Comparison of ENCODE assay signal across 11 cellular contexts in genomic region chr11:2777396-2777795, GRCh38.
A peak's percentile ranks its signal among the peaks of the same experiment; 100 is the strongest.
DNase-seq lines count a peak whose midpoint lies in the region; ATAC-seq and TF ChIP-seq lines count a peak whose summit lies in the region.
"Had no signal": no experiment of that assay in that cellular context is flagged by ENCODE, and none has a peak within 500 bp of the region (broad histone marks: within the 10 kb centered on the region; RNA-seq: fewer than 3 reads in every experiment).

No MANE protein-coding gene starts in this region.

- H3K36me3 Mint-ChIP-seq in activated naive CD4-positive, alpha-beta T cell treated with anti-CD3 and anti-CD28 coated beads, Interleukin-2, amount 10 ng/mL, durations not matched to agents 7 days and 5 days, result no peaks in the 10 kb centered on the region
- peaks cover 3% of the 10 kb centered on the region for H3K36me3 Mint-ChIP-seq in activated naive CD4-positive, alpha-beta T cell treated with anti-CD3 and anti-CD28 coated beads for 36 hours (ENCODE audit: low read depth)

- H2AFZ ChIP-seq in mammary epithelial cell (ENCODE audit: low read depth, low read length), result no peak overlapping the region

- CTCF ChIA-PET in activated naive CD4-positive, alpha-beta T cell treated with anti-CD3 and anti-CD28 coated beads, Interleukin-2, amount 10 ng/mL, durations not matched to agents 7 days and 5 days (lab: Charles Lee), result no interaction called here
- CTCF ChIA-PET in activated naive CD4-positive, alpha-beta T cell treated with anti-CD3 and anti-CD28 coated beads for 36 hours (lab: Charles Lee), result no interaction called here
- CTCF ChIA-PET in mammary epithelial cell (lab: Charles Lee; ENCODE audit: low non-redundant PET), result no interaction called here

- no peak overlapping the region for H3K27ac ChIP-seq in mammary epithelial cell (ENCODE audit: insufficient read depth, low read depth, low read length)
- peak overlapping the region; percentile 82 for H3K27ac ChIP-seq in vagina

- H3K27me3 ChIP-seq in mammary epithelial cell (ENCODE audit: insufficient read depth, low read length) (peaks cover 14% of the 10 kb centered on the region), vagina (no peaks in the 10 kb centered on the region)
- H3K27me3 ChIP-seq: uterus had no signal

- H4K20me1 ChIP-seq in mammary epithelial cell (ENCODE audit: insufficient read depth, low read length), result peaks cover 3% of the 10 kb centered on the region

- intact Hi-C loops in activated naive CD4-positive, alpha-beta T cell treated with anti-CD3 and anti-CD28 coated beads for 36 hours (cut with micrococcal nuclease), result no loop called here
- intact Hi-C loops in mammary epithelial cell (cut with micrococcal nuclease), result no loop called here
- intact Hi-C loops in vagina (cut with DNase I), result no loop called here

- H3K4me1 ChIP-seq in mammary epithelial cell (ENCODE audit: insufficient read depth, low read length), result peaks cover 15% of the 10 kb centered on the region
- peaks cover 37% of the 10 kb centered on the region for H3K4me1 ChIP-seq in vagina

- H3K9ac ChIP-seq in mammary epithelial cell (ENCODE audit: insufficient read depth, low read length), result no peak overlapping the region

- no TSS peak for BruUV-seq in mammary epithelial cell (replicated peaks; lab: Mats Ljungman, UMichigan)

- no peaks in the 10 kb centered on the region for H3K27me3 Mint-ChIP-seq in activated naive CD4-positive, alpha-beta T cell treated with anti-CD3 and anti-CD28 coated beads, Interleukin-2, amount 10 ng/mL, durations not matched to agents 7 days and 5 days
- no peaks in the 10 kb centered on the region for H3K27me3 Mint-ChIP-seq in activated naive CD4-positive, alpha-beta T cell treated with anti-CD3 and anti-CD28 coated beads for 36 hours (ENCODE audit: low read depth)

- no peaks in the 10 kb centered on the region for H3K79me2 ChIP-seq in mammary epithelial cell (ENCODE audit: insufficient read depth, low read length)

- peak; percentile 11 for DNase-seq in activated naive CD4-positive, alpha-beta T cell treated with anti-CD3 and anti-CD28 coated beads, Interleukin-2, amount 10 ng/mL, durations not matched to agents 7 days and 5 days
- DNase-seq in activated naive CD4-positive, alpha-beta T cell treated with anti-CD3 and anti-CD28 coated beads for 36 hours, result no peak
- peak; percentile 21 for DNase-seq in mammary epithelial cell
- DNase-seq in kidney tubule cell (ENCODE audit: low spot score), result peak; percentile 69
- peak in 1 of 2 donors; percentile 71 for DNase-seq in vagina (ENCODE audit: extremely low spot score in 2 of 2)
- DNase-seq in NCI-H187 treated with DMSO at 0.1 percent for 48 hours (lab: John Stamatoyannopoulos, UW), result no peak
- DNase-seq: activated CD4-positive, alpha-beta T cell treated with anti-CD3 and anti-CD28 coated beads, Interleukin-2, amount 50 U/mL, for 4 hours; nephron progenitor cell had no signal

- no peaks in the 10 kb centered on the region for H3K9me3 ChIP-seq in mammary epithelial cell (replicated peaks; ENCODE audit: insufficient read depth, low read length)
- no peaks in the 10 kb centered on the region for H3K9me3 ChIP-seq in vagina
- H3K9me3 ChIP-seq: uterus had no signal

- in situ Hi-C loops in mammary epithelial cell (cut with MboI; ENCODE audit: low sequenced_read_pairs in 2 of 2), result no loop called here

- H3K4me3 ChIP-seq in mammary epithelial cell (replicated peaks in 1 of 3; ENCODE audit: insufficient read depth in 1 of 3, low read depth in 2 of 3, low read length in 3 of 3), result no peak overlapping the region
- no peak overlapping the region for H3K4me3 ChIP-seq in vagina
- H3K4me3 ChIP-seq: uterus had no signal

- no peak for TF ChIP-seq POLR2A in vagina (IDR thresholded peaks at IDR 0.05)

- 9% methylated on average over 4 of the region's 8 CpGs for WGBS in mammary epithelial cell (ENCODE audit: low coverage, missing lambda C conversion rate)

- ATAC-seq in GM19467 (IDR thresholded peaks at IDR 0.05; ENCODE audit: unreplicated experiment) (no peak), GM18867 (IDR thresholded peaks at IDR 0.05; ENCODE audit: unreplicated experiment) (no peak)

- no peak for TF ChIP-seq CTCF in mammary epithelial cell (conservative IDR thresholded peaks at IDR 0.05 in 1 of 2, IDR thresholded peaks at IDR 0.05 in 1 of 2; ENCODE audit: extremely low read depth in 1 of 2, insufficient read depth in 1 of 2, low read depth in 1 of 2, low read length in 2 of 2)
- no peak for TF ChIP-seq CTCF in vagina (IDR thresholded peaks at IDR 0.05)

- dilution Hi-C loops in mammary epithelial cell (cut with HindIII; ENCODE audit: low sequenced_read_pairs), result loop anchor here (5.0 kb wide), 1 partner anchor 95 kb away; no protein-coding TSS in a partner anchor

- no peak overlapping the region for H3K4me3 Mint-ChIP-seq in activated naive CD4-positive, alpha-beta T cell treated with anti-CD3 and anti-CD28 coated beads, Interleukin-2, amount 10 ng/mL, durations not matched to agents 7 days and 5 days
- H3K4me3 Mint-ChIP-seq in activated naive CD4-positive, alpha-beta T cell treated with anti-CD3 and anti-CD28 coated beads for 36 hours, result no peak overlapping the region
- H3K4me3 Mint-ChIP-seq: nephron progenitor cell had no signal

- H3K36me3 ChIP-seq in mammary epithelial cell (ENCODE audit: insufficient read depth, low read length), result no peaks in the 10 kb centered on the region
- no peaks in the 10 kb centered on the region for H3K36me3 ChIP-seq in vagina
- H3K36me3 ChIP-seq: uterus had no signal

- H3K27ac Mint-ChIP-seq in activated naive CD4-positive, alpha-beta T cell treated with anti-CD3 and anti-CD28 coated beads, Interleukin-2, amount 10 ng/mL, durations not matched to agents 7 days and 5 days, result no peak overlapping the region
- H3K27ac Mint-ChIP-seq in activated naive CD4-positive, alpha-beta T cell treated with anti-CD3 and anti-CD28 coated beads for 36 hours, result no peak overlapping the region
- H3K27ac Mint-ChIP-seq: nephron progenitor cell had no signal

- no peak overlapping the region for H3K4me2 ChIP-seq in mammary epithelial cell (ENCODE audit: insufficient read depth, low read depth, low read length)

- H3K4me1 Mint-ChIP-seq in activated naive CD4-positive, alpha-beta T cell treated with anti-CD3 and anti-CD28 coated beads, Interleukin-2, amount 10 ng/mL, durations not matched to agents 7 days and 5 days, result peaks cover 10% of the 10 kb centered on the region
- H3K4me1 Mint-ChIP-seq in activated naive CD4-positive, alpha-beta T cell treated with anti-CD3 and anti-CD28 coated beads for 36 hours (ENCODE audit: low read depth), result peaks cover 9% of the 10 kb centered on the region

- H3K9me3 Mint-ChIP-seq in activated naive CD4-positive, alpha-beta T cell treated with anti-CD3 and anti-CD28 coated beads, Interleukin-2, amount 10 ng/mL, durations not matched to agents 7 days and 5 days, result no peaks in the 10 kb centered on the region
- H3K9me3 Mint-ChIP-seq in activated naive CD4-positive, alpha-beta T cell treated with anti-CD3 and anti-CD28 coated beads for 36 hours, result no peaks in the 10 kb centered on the region
- H3K9me3 Mint-ChIP-seq: nephron progenitor cell had no signal

Comparison
In these comparisons a context has a peak if more than half of its experiments do, and no peak if none do; other contexts are left out.
1. DNase-seq: peak in activated naive CD4-positive, alpha-beta T cell treated with anti-CD3 and anti-CD28 coated beads, Interleukin-2, amount 10 ng/mL, durations not matched to agents 7 days and 5 days (single experiment), mammary epithelial cell (single experiment) and kidney tubule cell (single experiment); none in activated naive CD4-positive, alpha-beta T cell treated with anti-CD3 and anti-CD28 coated beads for 36 hours (single experiment) and NCI-H187 treated with DMSO at 0.1 percent for 48 hours (single experiment).